ENCODE assay signal across 12 cellular contexts in genomic region chr2:197279997-197280756, GRCh38. TPM values are rescaled to one million over a fixed set of nuclear protein-coding genes. Genes with fewer than 3 reads are reported as not detected.
DNase-seq lines count a peak whose midpoint lies in the region; ATAC-seq, FAIRE-seq and TF ChIP-seq lines count a peak whose summit lies in the region.
"Had no signal": no experiment of that assay in that cellular context is flagged by ENCODE, and none has a peak within 500 bp of the region (broad histone marks: within the 10 kb centered on the region; RNA-seq: fewer than 3 reads in every experiment).

No MANE protein-coding gene starts in this region.

- POLR2A ChIA-PET in H1 (lab: Charles Lee; ENCODE audit: partially characterized antibody): interaction anchor here (0.6 kb wide), 1 partner anchor 528 kb away, joined by 4 read pairs; no protein-coding TSS in a partner anchor

- H3K18ac ChIP-seq in H1 (ENCODE audit: extremely low read depth, low read length): no peak overlapping the region

- H4K20me1 ChIP-seq in H1 (replicated peaks in 1 of 2; ENCODE audit: control insufficient read depth in 1 of 2, insufficient read depth in 2 of 2, low read length in 2 of 2): no peaks in the 10 kb centered on the region

- TF ChIP-seq EP300 in H1 (IDR thresholded peaks at IDR 0.05; ENCODE audit: borderline replicate concordance in 1 of 2, low read depth in 2 of 2, low read length in 2 of 2): no peak

- TF ChIP-seq POLR2A in H1 (IDR thresholded peaks at IDR 0.05; ENCODE audit: control extremely low read depth in 1 of 2, low read depth in 2 of 2, low read length in 2 of 2): no peak

- WGBS in H1 (ENCODE audit: extremely low coverage in 1 of 2, insufficient coverage in 1 of 2, insufficient read length in 1 of 2, insufficient replicate concordance in 2 of 2, low coverage in 1 of 2, low lambda C conversion rate in 2 of 2, missing lambda C conversion rate in 1 of 2), 2 experiments: 76% methylated on average over 13 of the region's 13 CpGs; no CpG with 5 or more reads in 1 of the 2 experiments

- no peak overlapping the region for H2AK5ac ChIP-seq in H1 (ENCODE audit: low read depth, low read length)

- H3K4ac ChIP-seq in H1 (replicated peaks; ENCODE audit: insufficient read length, low read depth, low read length): no peak overlapping the region

- H3K4me3 ChIP-seq in H1 (ENCODE audit: extremely low read depth in 1 of 4, insufficient read depth in 2 of 4, low read depth in 3 of 4, low read length in 4 of 4) (no peak overlapping the region), upper lobe of right lung (no peak overlapping the region), left lung (no peak overlapping the region), WERI-Rb-1 (ENCODE audit: low read depth, low read length) (no peak overlapping the region)
- H3K4me3 ChIP-seq: esophagus muscularis mucosa, tibial nerve had no signal

- no peaks in the 10 kb centered on the region for H3K79me1 ChIP-seq in H1 (ENCODE audit: low read depth, low read length)

- H3K27me3 Mint-ChIP-seq in activated naive CD4-positive, alpha-beta T cell treated with anti-CD3 and anti-CD28 coated beads, Interleukin-2, amount 50 U/mL, for 24 hours: no peaks in the 10 kb centered on the region

- no peak overlapping the region for H2BK15ac ChIP-seq in H1 (ENCODE audit: low read length)

- H3K4me1 ChIP-seq in H1 (replicated peaks in 1 of 4; ENCODE audit: control insufficient read depth in 3 of 4, insufficient read depth in 4 of 4, low read length in 3 of 4): peaks cover 0 to 3% (median 1%) of the 10 kb centered on the region in 4 experiments; a peak in 2 of 7 replicates
- H3K4me1 ChIP-seq in upper lobe of right lung: peaks cover 41% of the 10 kb centered on the region
- peaks cover 0 to 58% of the 10 kb centered on the region in 2 donors for H3K4me1 ChIP-seq in left lung

- H2BK5ac ChIP-seq in H1 (ENCODE audit: low read depth, low read length): no peak overlapping the region

- no peak overlapping the region for H3K9ac ChIP-seq in H1 (replicated peaks in 1 of 4; ENCODE audit: extremely low read depth in 1 of 4, low read depth in 3 of 4, low read length in 3 of 4)

- peak overlapping the region; percentile 95 for H2AFZ ChIP-seq in H1 (ENCODE audit: low read length)

- H3K9me3 Mint-ChIP-seq in activated naive CD4-positive, alpha-beta T cell treated with anti-CD3 and anti-CD28 coated beads, Interleukin-2, amount 50 U/mL, for 24 hours: no peaks in the 10 kb centered on the region

- ATAC-seq in upper lobe of right lung: no peak
- ATAC-seq in left lung: no peak
- no peak for ATAC-seq in HG02981 (IDR thresholded peaks at IDR 0.05; ENCODE audit: unreplicated experiment)

- no peak overlapping the region for H4K91ac ChIP-seq in H1 (replicated peaks; ENCODE audit: insufficient read length, low read length)

- no peaks in the 10 kb centered on the region for H3K36me3 ChIP-seq in H1 (ENCODE audit: control insufficient read depth in 2 of 4, insufficient read depth in 4 of 4, low read length in 3 of 4)
- no peaks in the 10 kb centered on the region for H3K36me3 ChIP-seq in upper lobe of right lung
- no peaks in the 10 kb centered on the region for H3K36me3 ChIP-seq in left lung
- no peaks in the 10 kb centered on the region for H3K36me3 ChIP-seq in WERI-Rb-1
- H3K36me3 ChIP-seq: esophagus muscularis mucosa, tibial nerve had no signal

- no peaks in the 10 kb centered on the region for H3K23me2 ChIP-seq in H1 (ENCODE audit: low read depth, low read length)

- H3K56ac ChIP-seq in H1 (replicated peaks; ENCODE audit: insufficient read length, low read depth, low read length): no peak overlapping the region

- H4K8ac ChIP-seq in H1 (ENCODE audit: extremely low read depth, insufficient read depth, low read length): no peak overlapping the region

- H3K27ac ChIP-seq in H1 (ENCODE audit: low read depth, low read length) (no peak overlapping the region), upper lobe of right lung (no peak overlapping the region), left lung (peak overlapping the region in 1 of 2 donors; percentile 41), WERI-Rb-1 (no peak overlapping the region)
- H3K27ac ChIP-seq: C4-2B, esophagus muscularis mucosa, tibial nerve had no signal

- CTCF ChIA-PET in H1 (lab: Charles Lee; ENCODE audit: partially characterized antibody): interaction anchor here (0.6 to 1.1 kb wide), 5 partner anchors 22 to 97 kb away, joined by 3 to 4 read pairs (median 3); no protein-coding TSS in a partner anchor

- peaks cover 3% of the 10 kb centered on the region for H3K36me3 Mint-ChIP-seq in activated naive CD4-positive, alpha-beta T cell treated with anti-CD3 and anti-CD28 coated beads, Interleukin-2, amount 50 U/mL, for 24 hours

- H3K27me3 ChIP-seq in H1 (replicated peaks in 1 of 4; ENCODE audit: control insufficient read depth in 3 of 4, extremely low read depth in 1 of 4, insufficient read depth in 3 of 4, low read length in 3 of 4) (no peaks in the 10 kb centered on the region), upper lobe of right lung (no peaks in the 10 kb centered on the region), left lung (no peaks in the 10 kb centered on the region), WERI-Rb-1 (ENCODE audit: insufficient read depth, low read depth, severe bottlenecking) (no peaks in the 10 kb centered on the region)
- H3K27me3 ChIP-seq: esophagus muscularis mucosa, tibial nerve had no signal

- TF ChIP-seq CTCF in H1 (IDR thresholded peaks at IDR 0.05; ENCODE audit: control extremely low read depth in 1 of 3, insufficient read depth in 1 of 3, low read depth in 1 of 3, low read length in 3 of 3): no peak
- TF ChIP-seq CTCF in upper lobe of right lung (IDR thresholded peaks at IDR 0.05): no peak
- no peak for TF ChIP-seq CTCF in left lung (IDR thresholded peaks at IDR 0.05)
- no peak for TF ChIP-seq CTCF in WERI-Rb-1 (IDR thresholded peaks at IDR 0.05; ENCODE audit: low read depth, low read length)

- H3K9me3 ChIP-seq in H1 (ENCODE audit: insufficient read depth in 2 of 2, low read depth in 1 of 2, low read length in 1 of 2): no peaks in the 10 kb centered on the region
- no peaks in the 10 kb centered on the region for H3K9me3 ChIP-seq in upper lobe of right lung
- H3K9me3 ChIP-seq in left lung: no peaks in the 10 kb centered on the region
- H3K9me3 ChIP-seq in WERI-Rb-1 (ENCODE audit: severe bottlenecking): no peaks in the 10 kb centered on the region
- H3K9me3 ChIP-seq: esophagus muscularis mucosa, tibial nerve had no signal

- no peak overlapping the region for H3K14ac ChIP-seq in H1 (ENCODE audit: insufficient read length)

- H3K4me2 ChIP-seq in H1 (ENCODE audit: insufficient read depth in 1 of 2, low read depth in 2 of 2, low read length in 2 of 2): no peak overlapping the region

- no peaks in the 10 kb centered on the region for H3K79me2 ChIP-seq in H1 (ENCODE audit: control insufficient read depth in 1 of 2, insufficient read depth in 2 of 2, low read length in 2 of 2)

- no peak overlapping the region for H4K5ac ChIP-seq in H1 (ENCODE audit: insufficient read length, low read depth, low read length)

- H3K27ac Mint-ChIP-seq in activated naive CD4-positive, alpha-beta T cell treated with anti-CD3 and anti-CD28 coated beads, Interleukin-2, amount 50 U/mL, for 24 hours: peak overlapping the region; percentile 91

- H3K23ac ChIP-seq in H1 (ENCODE audit: insufficient read length): no peak overlapping the region

- TF ChIP-seq RAD21 in H1 (IDR thresholded peaks at IDR 0.05 in 1 of 2, conservative IDR thresholded peaks at IDR 0.05 in 1 of 2; ENCODE audit: low read depth in 2 of 2, low read length in 2 of 2): no peak

- no peak for FAIRE-seq in H1 (lab: Jason Lieb, UNC)

- H3K4me1 Mint-ChIP-seq in activated naive CD4-positive, alpha-beta T cell treated with anti-CD3 and anti-CD28 coated beads, Interleukin-2, amount 50 U/mL, for 24 hours: peaks cover 84% of the 10 kb centered on the region

- no peak overlapping the region for H2BK12ac ChIP-seq in H1 (ENCODE audit: low read depth, low read length)

- peak overlapping the region; percentile 73 for H3K4me3 Mint-ChIP-seq in activated naive CD4-positive, alpha-beta T cell treated with anti-CD3 and anti-CD28 coated beads, Interleukin-2, amount 50 U/mL, for 24 hours

- DNase-seq in activated naive CD4-positive, alpha-beta T cell (lab: John Stamatoyannopoulos, UW): no peak
- DNase-seq in OCI-M1 (lab: John Stamatoyannopoulos, UW): peak; percentile 53
- DNase-seq in H1 (ENCODE audit: low read depth in 1 of 2, low spot score in 2 of 2): no peak
- DNase-seq in upper lobe of right lung: no peak
- no peak for DNase-seq in left lung
- no peak for DNase-seq in WERI-Rb-1
- DNase-seq: NCI-H1417 had no signal

- no peak overlapping the region for H2BK20ac ChIP-seq in H1 (ENCODE audit: low read length)

- H2BK120ac ChIP-seq in H1 (replicated peaks; ENCODE audit: low read depth, low read length): no peak overlapping the region

- intact Hi-C loops in upper lobe of right lung (cut with DNase I): no loop called here
- intact Hi-C loops in left lung (cut with DNase I): no loop called here

TF ChIP-seq in H1, 55 proteins besides CTCF, POLR2A, EP300 and RAD21:
- TF ChIP-seq SP4 (IDR thresholded peaks at IDR 0.05; ENCODE audit: low read length): no peak
- no peak for TF ChIP-seq FOSL1 (IDR thresholded peaks at IDR 0.05; ENCODE audit: insufficient read depth, low read depth, low read length)
- TF ChIP-seq KDM4A (IDR thresholded peaks at IDR 0.05; ENCODE audit: low read depth, low read length, severe bottlenecking): no peak
- no peak for TF ChIP-seq RFX5 (IDR thresholded peaks at IDR 0.05; ENCODE audit: borderline replicate concordance, low read depth, low read length)
- no peak for TF ChIP-seq ATF3 (IDR thresholded peaks at IDR 0.05; ENCODE audit: insufficient read depth, low read depth, low read length)
- no peak for TF ChIP-seq SRF (IDR thresholded peaks at IDR 0.05; ENCODE audit: low read depth, low read length)

RNA-seq across cellular contexts. Expression of gene ANKRD44, which starts 30.4 kb away (rescaled TPM):
- 1.3 TPM in 2 replicates for total RNA-seq in H1 (2021; fragmentation: NEBNext Ultra II Directional; extraction: Animal tissue kit (Norgen Biotek cat#: 25700))
- polyA plus RNA-seq in H1 (2011; rRNA removed): 1.2 and 1.4 TPM in 2 replicates
- 0.52 TPM for polyA plus RNA-seq in H1 (2011; cell fraction: cytosol; rRNA removed)
- polyA plus RNA-seq in H1 (2011; cell fraction: nucleus; rRNA removed): 3.9 TPM
- 0.23 to 1.6 TPM (median 1.00 TPM) in 4 replicates for polyA plus RNA-seq in H1 (2012, experiment 1 of 2)
- polyA plus RNA-seq in H1 (2012, experiment 2 of 2): 0.07 TPM
- polyA plus RNA-seq in H1 (2013, experiment 1 of 2): 0.59 TPM
- 0.66 TPM for polyA plus RNA-seq in H1 (2013, experiment 2 of 2)
- 2.6 and 9.1 TPM in 2 replicates for polyA minus RNA-seq in H1 (2011; rRNA and poly(A)+ RNA removed)
- 2.6 TPM for polyA minus RNA-seq in H1 (2011; cell fraction: cytosol; rRNA and poly(A)+ RNA removed)
- polyA minus RNA-seq in H1 (2011; cell fraction: nucleus; rRNA and poly(A)+ RNA removed): 6.6 TPM
- total RNA-seq in upper lobe of right lung (51.4 TPM), left lung (10 to 100 TPM; 32.7 to 52.6 TPM)

Comparison
In these comparisons a context has a peak if more than half of its experiments do, and no peak if none do; other contexts are left out.
1. RNA of gene ANKRD44, which starts 30.4 kb away (total RNA-seq): 32.7 to 52.6 TPM in left lung and 51.4 TPM in upper lobe of right lung (single experiment); 1.3 TPM in H1; every median in the first group is over 10 times any median in the second.